ENCODE assay signal across 7 cellular contexts in the genomic region with DNA sequence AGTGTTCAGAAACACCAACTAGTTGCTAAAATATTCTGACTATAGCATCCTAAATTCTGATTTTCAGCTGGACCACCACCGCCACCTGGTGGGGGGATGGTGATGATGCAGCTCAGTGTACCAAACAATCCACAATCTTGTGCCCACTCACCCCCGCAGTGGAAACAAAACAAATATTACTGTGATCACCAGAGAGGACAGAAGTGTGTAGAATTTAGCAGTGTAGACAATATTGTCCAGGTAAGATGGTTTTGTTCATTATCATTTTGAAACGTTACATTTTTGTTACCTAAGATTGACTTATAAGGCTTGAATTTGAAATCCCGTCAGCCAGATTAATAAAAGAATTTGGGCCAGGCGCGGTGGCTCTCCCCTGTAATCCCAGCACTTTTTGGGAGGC. TPM values are rescaled to one million over a fixed set of nuclear protein-coding genes. Genes with fewer than 3 reads are reported as not detected.
DNase-seq lines count a peak whose midpoint lies in the region; ATAC-seq, FAIRE-seq and TF ChIP-seq lines count a peak whose summit lies in the region.

No MANE protein-coding gene starts in this region.

- no peaks in the 10 kb centered on the region for H3K27me3 ChIP-seq in pancreas

- no peak overlapping the region for H3K27ac Mint-ChIP-seq in type B pancreatic cell

- H3K36me3 ChIP-seq in pancreas = no peaks in the 10 kb centered on the region

- DNase-seq in RPMI8226 (peak; percentile 56), foreskin fibroblast (peak; percentile 17 to 71), pancreas (peak in 5 of 6 donors; percentile 18 to 81 (median 54)), type B pancreatic cell (ENCODE audit: extremely low spot score, unreplicated experiment) (no peak)
- DNase-seq in activated T-helper 9 cell treated with anti-CD3 and anti-CD28 coated beads, Interleukin-2, amount 50 U/mL, for 16 hours (ENCODE audit: low read depth) = peak; percentile 53

- no peak overlapping the region for H3K27ac ChIP-seq in pancreas

- H3K36me3 Mint-ChIP-seq in type B pancreatic cell = peaks cover 4% of the 10 kb centered on the region

- intact Hi-C loops in pancreas (cut with DNase I) = loop anchor here in 2 of 3 donors (10.0 kb wide), 2 partner anchors 705 to 725 kb away; no protein-coding TSS in a partner anchor

- peak; percentile 65 for ATAC-seq in HG03196 (IDR thresholded peaks at IDR 0.05; ENCODE audit: unreplicated experiment)
- peak in 3 of 4 donors; percentile 81 to 89 (median 87) for ATAC-seq in pancreas

- H3K4me1 Mint-ChIP-seq in type B pancreatic cell (ENCODE audit: unreplicated experiment) = peaks cover 5% of the 10 kb centered on the region

- H3K4me3 Mint-ChIP-seq in type B pancreatic cell = no peak overlapping the region

- H3K9me3 ChIP-seq in pancreas = no peaks in the 10 kb centered on the region

- TF ChIP-seq CTCF in GM12872 (IDR thresholded peaks at IDR 0.05; ENCODE audit: insufficient read depth, low read depth, low read length) (peak; percentile 82), foreskin fibroblast (IDR thresholded peaks at IDR 0.05; ENCODE audit: low read depth, low read length) (peak; percentile 91), pancreas (IDR thresholded peaks at IDR 0.05) (peak; percentile 67 to 93 (median 90)), type B pancreatic cell (conservative IDR thresholded peaks at IDR 0.05) (peak; percentile 98)

- H3K4me1 ChIP-seq in pancreas = no peaks in the 10 kb centered on the region

- no peak for FAIRE-seq in pancreas (lab: Jason Lieb, UNC)

- no peaks in the 10 kb centered on the region for H3K9me3 Mint-ChIP-seq in type B pancreatic cell

- no peak overlapping the region for H3K4me3 ChIP-seq in foreskin fibroblast (ENCODE audit: low read depth in 1 of 2, low read length in 2 of 2)
- no peak overlapping the region for H3K4me3 ChIP-seq in pancreas

- 48 to 58% methylated on average over 6 of the region's 6 CpGs for WGBS in pancreas, 2 donors

- no peaks in the 10 kb centered on the region for H3K27me3 Mint-ChIP-seq in type B pancreatic cell

RNA-seq across cellular contexts. Expression of a gene that starts 31.7 kb away (rescaled TPM):
- 10 to 100 TPM; 65.0 to 80.2 (median 68.9) TPM for total RNA-seq in pancreas
- 10 to 100 TPM; 33.6 to 66.2 TPM for polyA plus RNA-seq in pancreas
- 101 and 107 TPM in 2 replicates for total RNA-seq in type B pancreatic cell (ENCODE audit: low replicate concordance)
